Comparison of ENCODE assay signal across 19 cellular contexts in the genomic region with DNA sequence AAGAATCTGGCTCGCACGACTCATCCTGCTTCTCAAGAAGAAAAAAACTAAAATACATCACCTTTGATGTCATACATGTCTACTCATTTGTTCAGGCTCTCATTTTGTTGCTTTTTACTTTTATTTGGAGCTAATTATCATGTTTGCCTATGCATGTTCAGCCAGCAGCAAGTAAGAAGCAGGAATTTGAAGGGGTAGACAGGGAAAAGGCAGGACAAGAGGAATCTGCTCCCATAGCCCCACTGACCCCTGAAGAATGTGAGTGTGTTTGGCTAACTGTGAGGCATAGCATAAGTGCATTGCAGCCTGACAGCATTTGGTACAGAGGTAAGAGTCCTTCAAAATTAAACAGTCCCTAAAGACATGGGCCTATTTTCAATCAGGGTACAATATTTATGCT.
DNase-seq lines count a peak whose midpoint lies in the region; ATAC-seq, FAIRE-seq and TF ChIP-seq lines count a peak whose summit lies in the region.
"Had no signal": no experiment of that assay in that cellular context is flagged by ENCODE, and none has a peak within 500 bp of the region (broad histone marks: within the 10 kb centered on the region; RNA-seq: fewer than 3 reads in every experiment).

No MANE protein-coding gene starts in this region.

- peaks cover under 1% of the 10 kb centered on the region for H3K4me1 Mint-ChIP-seq in CD4-positive, alpha-beta T cell (ENCODE audit: low read depth)
- no peaks in the 10 kb centered on the region for H3K4me1 Mint-ChIP-seq in MCF 10A (ENCODE audit: insufficient read depth, unreplicated experiment)

- TF ChIP-seq CTCF in A549 (IDR thresholded peaks at IDR 0.05), result no peak
- no peak for TF ChIP-seq CTCF in retinal pigment epithelial cell (conservative IDR thresholded peaks at IDR 0.05; ENCODE audit: low read depth, low read length)
- TF ChIP-seq CTCF in CD4-positive, alpha-beta T cell (IDR thresholded peaks at IDR 0.05), result no peak
- no peak for TF ChIP-seq CTCF in MCF 10A (IDR thresholded peaks at IDR 0.05; ENCODE audit: unreplicated experiment)

- H3K27ac Mint-ChIP-seq in CD4-positive, alpha-beta T cell, result no peak overlapping the region
- no peak overlapping the region for H3K27ac Mint-ChIP-seq in MCF 10A (ENCODE audit: low read depth, unreplicated experiment)

- H3K4me1 ChIP-seq in A549, result peaks cover 19% of the 10 kb centered on the region
- H3K4me1 ChIP-seq: SJCRH30 had no signal

- TF ChIP-seq EP300 in A549 (IDR thresholded peaks at IDR 0.05), result no peak

- peak overlapping the region; percentile 50 for H3K4me2 ChIP-seq in A549
- H3K4me2 ChIP-seq: KMS-11, PC-9 had no signal

- WGBS in A549 (ENCODE audit: missing lambda C conversion rate), result 36% methylated on average over 2 of the region's 2 CpGs

- no peak for TF ChIP-seq POLR2A in A549 (IDR thresholded peaks at IDR 0.05; ENCODE audit: low read length)

- DNase-seq in A549 (ENCODE audit: low read depth in 1 of 2, low spot score in 1 of 2) (peak in 1 of 2 experiments; percentile 25), NCI-H69 (lab: John Stamatoyannopoulos, UW) (peak; percentile 22), kidney tubule cell (ENCODE audit: low spot score) (peak; percentile 56), retinal pigment epithelial cell (ENCODE audit: low read depth) (peak; percentile 65), MCF 10A (ENCODE audit: unreplicated experiment) (no peak)
- no peak for DNase-seq in CD4-positive, alpha-beta T cell
- DNase-seq: C1 segment of cervical spinal cord, DND-41, GF-D8, NCI-H1048, NCI-H1436 treated with DMSO at 0.1 percent for 48 hours, NCI-H82, SJCRH30 had no signal

- no peaks in the 10 kb centered on the region for H3K9me3 Mint-ChIP-seq in CD4-positive, alpha-beta T cell
- H3K9me3 Mint-ChIP-seq in MCF 10A (ENCODE audit: unreplicated experiment), result no peaks in the 10 kb centered on the region

- no TSS peak for BruUV-seq in MCF 10A (replicated peaks; lab: Mats Ljungman, UMichigan)

- no peaks in the 10 kb centered on the region for H3K27me3 ChIP-seq in CD4-positive, alpha-beta T cell (ENCODE audit: control insufficient read depth, insufficient read depth, low read length)
- H3K27me3 ChIP-seq: SJCRH30 had no signal

- FAIRE-seq in A549 (lab: Jason Lieb, UNC), result no peak
- FAIRE-seq: GM12891, GM18507, H1 had no signal

- H3K36me3 Mint-ChIP-seq in CD4-positive, alpha-beta T cell (ENCODE audit: low read depth), result no peaks in the 10 kb centered on the region
- H3K36me3 Mint-ChIP-seq in MCF 10A (ENCODE audit: insufficient read depth, unreplicated experiment), result no peaks in the 10 kb centered on the region

- H3K4me3 Mint-ChIP-seq in CD4-positive, alpha-beta T cell, result no peak overlapping the region
- H3K4me3 Mint-ChIP-seq in MCF 10A (ENCODE audit: unreplicated experiment), result no peak overlapping the region

- H3K27ac ChIP-seq in A549, result no peak overlapping the region
- no peak overlapping the region for H3K27ac ChIP-seq in CD4-positive, alpha-beta T cell (ENCODE audit: low read depth, low read length)
- H3K27ac ChIP-seq: KMS-11, PC-9, SJCRH30 had no signal

- H3K9me3 ChIP-seq in A549, result no peaks in the 10 kb centered on the region
- H3K9me3 ChIP-seq in CD4-positive, alpha-beta T cell (ENCODE audit: control insufficient read depth, low read length), result no peaks in the 10 kb centered on the region
- H3K9me3 ChIP-seq: SJCRH30 had no signal

- intact Hi-C loops in CD4-positive, alpha-beta T cell (cut with DNase I, micrococcal nuclease), result no loop called here
- intact Hi-C loops in MCF 10A (cut with micrococcal nuclease), result no loop called here

- H3K27me3 Mint-ChIP-seq in CD4-positive, alpha-beta T cell, result no peaks in the 10 kb centered on the region
- no peaks in the 10 kb centered on the region for H3K27me3 Mint-ChIP-seq in MCF 10A (ENCODE audit: insufficient read depth, unreplicated experiment)

- ATAC-seq in A549 (peak; percentile 43 to 66; a peak in 4 of 6 replicates), GM21526 (IDR thresholded peaks at IDR 0.05; ENCODE audit: low FRiP score, unreplicated experiment) (no peak)
- ATAC-seq in CD4-positive, alpha-beta T cell (ENCODE audit: poor library complexity), result no peak

- POLR2A ChIA-PET in A549 (lab: Yijun Ruan, JAX) (no interaction called here), MCF 10A (lab: Yijun Ruan, JAX) (no interaction called here)
- POLR2A ChIA-PET in CD4-positive, alpha-beta T cell (lab: Charles Lee), result no interaction called here

- TF ChIP-seq RAD21 in A549 (conservative IDR thresholded peaks at IDR 0.05 in 1 of 2, IDR thresholded peaks at IDR 0.05 in 1 of 2), result no peak

- H3K4me3 ChIP-seq in A549 (no peak overlapping the region), retinal pigment epithelial cell (ENCODE audit: low read length) (no peak overlapping the region)
- H3K4me3 ChIP-seq: PC-9, SJCRH30 had no signal

- CTCF ChIA-PET in A549 (lab: Yijun Ruan, JAX), result interaction anchor here (1.3 kb wide), 1 partner anchor 12 kb away, joined by 3 read pairs; no protein-coding TSS in a partner anchor
- CTCF ChIA-PET in CD4-positive, alpha-beta T cell (lab: Charles Lee), result no interaction called here
- CTCF ChIA-PET in MCF 10A (lab: Yijun Ruan, JAX), result no interaction called here

TF ChIP-seq in A549, 52 proteins besides CTCF, POLR2A, EP300 and RAD21:
- TF ChIP-seq TP53 (CRISPR knock-in tag; IDR thresholded peaks at IDR 0.05) (no peak), TFCP2L1 (CRISPR knock-in tag; IDR thresholded peaks at IDR 0.05) (no peak), FOSL2 (IDR thresholded peaks at IDR 0.05) (no peak), FOSL2 (CRISPR knock-in tag; IDR thresholded peaks at IDR 0.05) (no peak), JUNB (IDR thresholded peaks at IDR 0.05) (no peak), NR3C1 (IDR thresholded peaks at IDR 0.05) (no peak)
TF ChIP-seq in A549: peak in this region for 0.

Comparison
In these comparisons a context has a peak if more than half of its experiments do, and no peak if none do; other contexts are left out.
1. ATAC-seq: peak in A549 (2 of 2); none in GM21526 (single experiment) and CD4-positive, alpha-beta T cell (single experiment).
2. DNase-seq: peak in NCI-H69 (single experiment), kidney tubule cell (single experiment) and retinal pigment epithelial cell (single experiment); none in CD4-positive, alpha-beta T cell (0 of 10) and MCF 10A (single experiment).